In the genomic region with DNA sequence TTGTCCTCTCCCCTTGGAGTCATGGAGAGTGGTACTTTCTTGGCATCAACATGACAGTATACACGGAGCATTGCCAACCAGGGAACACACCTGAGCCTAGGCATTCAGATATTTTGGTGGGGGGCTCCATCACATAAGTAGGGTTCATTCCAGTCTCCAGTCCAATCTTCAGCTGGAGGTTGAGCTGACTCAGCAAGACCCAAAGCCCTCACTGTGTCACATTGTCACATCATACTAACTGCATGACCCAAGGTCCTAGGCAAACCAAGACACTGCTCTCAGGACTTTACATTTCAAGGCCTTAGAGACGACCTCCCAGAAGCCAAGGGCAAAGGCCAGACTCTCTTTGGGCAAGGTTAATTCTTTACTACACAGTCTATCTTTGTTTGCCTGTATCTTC, we compare ENCODE assay signal across 24 cellular contexts.
"Had no signal": no experiment of that assay in that cellular context is flagged by ENCODE, and none has a peak within 500 bp of the region (broad histone marks: within the 10 kb centered on the region; RNA-seq: fewer than 3 reads in every experiment).

No MANE protein-coding gene starts in this region.

- DNase-seq: kidney; left colon; left lung; mesendoderm; naive B cell; ovary; stimulated activated CD4-positive, alpha-beta T cell treated with anti-CD3 and anti-CD28 coated beads, Interleukin-12 subunit alpha, Interleukin-12 subunit beta, amount 100 ng/mL, for 4 hours; stimulated activated CD4-positive, alpha-beta T cell treated with anti-CD3 and anti-CD28 coated beads, Interleukin-2, amount 100 ng/mL, for 24 hours; stimulated activated CD4-positive, alpha-beta T cell treated with anti-CD3 and anti-CD28 coated beads, Interleukin-4, amount 100 ng/mL, for 1 hour; stimulated activated naive B cell treated with anti-CD40 and anti-IgM and Interleukin-4, amounts not matched to agents 10 μg/mL and 1 μg/mL and 100 μg/mL, for 72 hours; stimulated activated naive CD8-positive, alpha-beta T cell treated with anti-CD3 and anti-CD28 coated beads, Interleukin-15, Interleukin-2, amounts not matched to agents 100 U/mL and 50 U/mL, for 24 hours; stomach; testis; thyroid gland; transverse colon; upper lobe of left lung had no signal

- ATAC-seq: left colon; left lung; sciatic nerve; stimulated activated naive B cell treated with anti-CD40 and anti-IgM and Interleukin-4, amounts not matched to agents 10 μg/mL and 1 μg/mL and 100 μg/mL, for 72 hours; stimulated activated naive CD8-positive, alpha-beta T cell treated with anti-CD3 and anti-CD28 coated beads, Interleukin-15, Interleukin-2, amounts not matched to agents 100 U/mL and 50 U/mL, for 24 hours had no signal

- H3K4me3 ChIP-seq: left lung, lung, ovary, right atrium auricular region, skin epidermis, stomach, testis, thyroid gland, transverse colon, upper lobe of left lung, vagina had no signal

- H3K4me1 Mint-ChIP-seq: mesothelial cell of epicardium; naive B cell; nephron; stimulated activated naive B cell treated with anti-CD40 and anti-IgM and Interleukin-4, amounts not matched to agents 10 μg/mL and 1 μg/mL and 100 μg/mL, for 72 hours had no signal

- H3K27ac Mint-ChIP-seq: mesothelial cell of epicardium; naive B cell; nephron; progenitor cell of endocrine pancreas; stimulated activated naive B cell treated with anti-CD40 and anti-IgM and Interleukin-4, amounts not matched to agents 10 μg/mL and 1 μg/mL and 100 μg/mL, for 72 hours had no signal

- H3K4me3 Mint-ChIP-seq: mesothelial cell of epicardium; naive B cell; nephron; stimulated activated naive B cell treated with anti-CD40 and anti-IgM and Interleukin-4, amounts not matched to agents 10 μg/mL and 1 μg/mL and 100 μg/mL, for 72 hours had no signal

- H3K27me3 Mint-ChIP-seq: progenitor cell of endocrine pancreas had no signal

- H3K36me3 Mint-ChIP-seq: mesothelial cell of epicardium; stimulated activated naive B cell treated with anti-CD40 and anti-IgM and Interleukin-4, amounts not matched to agents 10 μg/mL and 1 μg/mL and 100 μg/mL, for 72 hours had no signal
